In the genomic region with DNA sequence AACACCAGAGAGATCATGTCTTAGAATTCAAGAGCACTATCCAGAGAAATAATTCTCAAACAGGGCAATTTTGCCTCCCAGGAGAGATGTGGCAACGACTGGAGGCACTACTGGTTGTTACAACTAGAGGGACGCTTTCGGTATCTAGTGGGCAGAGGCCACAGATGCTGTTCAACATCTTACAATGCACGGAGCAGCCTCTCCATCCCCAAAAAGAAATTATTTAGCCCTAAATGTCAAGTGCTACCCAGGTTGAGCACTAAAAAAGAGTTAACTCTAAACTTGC, we compare ENCODE assay signal across 18 cellular contexts.
DNase-seq lines count a peak whose midpoint lies in the region; ATAC-seq and TF ChIP-seq lines count a peak whose summit lies in the region.
"Had no signal": no experiment of that assay in that cellular context is flagged by ENCODE, and none has a peak within 500 bp of the region (broad histone marks: within the 10 kb centered on the region; RNA-seq: fewer than 3 reads in every experiment).

No MANE protein-coding gene starts in this region.

- no peak for TF ChIP-seq POLR2A in vagina (IDR thresholded peaks at IDR 0.05)

- H3K27ac ChIP-seq in brain microvascular endothelial cell (no peak overlapping the region), vagina (no peak overlapping the region)
- H3K27ac ChIP-seq: KMS-11 had no signal

- peaks cover 5% of the 10 kb centered on the region for H3K4me1 ChIP-seq in vagina
- H3K4me1 ChIP-seq: HAP-1 had no signal

- H3K36me3 ChIP-seq in brain microvascular endothelial cell (replicated peaks) (no peaks in the 10 kb centered on the region), vagina (no peaks in the 10 kb centered on the region)
- H3K36me3 ChIP-seq: HAP-1 had no signal

- no peaks in the 10 kb centered on the region for H3K27me3 ChIP-seq in brain microvascular endothelial cell (replicated peaks)
- no peaks in the 10 kb centered on the region for H3K27me3 ChIP-seq in vagina

- peak; percentile 9 for TF ChIP-seq CTCF in brain microvascular endothelial cell (IDR thresholded peaks at IDR 0.05; ENCODE audit: low read depth, low read length, missing control alignments)
- TF ChIP-seq CTCF in vagina (IDR thresholded peaks at IDR 0.05), result no peak

- DNase-seq in brain microvascular endothelial cell (no peak), occipital lobe (lab: John Stamatoyannopoulos, UW) (no peak), vagina (ENCODE audit: extremely low spot score in 2 of 2) (no peak)
- DNase-seq in activated naive CD4-positive, alpha-beta T cell (lab: John Stamatoyannopoulos, UW), result no peak
- DNase-seq: activated CD8-positive, alpha-beta memory T cell treated with anti-CD3 and anti-CD28 coated beads, Interleukin-2, amount 10 ng/mL, durations not matched to agents 7 days and 5 days; activated gamma-delta T cell treated with Interleukin-2 at 50 U/mL for 16 hours; AML-193; hippocampal formation; NCI-H187 treated with DMSO at 0.1 percent for 48 hours; NCI-H526 treated with DMSO at 0.1 percent for 48 hours; PC-3 had no signal

- H3K9me3 ChIP-seq in vagina, result no peaks in the 10 kb centered on the region
- H3K9me3 ChIP-seq: HAP-1 had no signal

- in situ Hi-C loops in brain microvascular endothelial cell (cut with HindIII; ENCODE audit: low pct_ligation_motif_present, low sequenced_read_pairs), result no loop called here

- H3K4me3 ChIP-seq in brain microvascular endothelial cell (ENCODE audit: low read depth, low read length), result no peak overlapping the region
- H3K4me3 ChIP-seq in vagina, result no peak overlapping the region
- H3K4me3 ChIP-seq: HAP-1 had no signal

- ATAC-seq in GM18502 (IDR thresholded peaks at IDR 0.05; ENCODE audit: poor library complexity, unreplicated experiment) (peak; percentile 50), GM21528 (IDR thresholded peaks at IDR 0.05; ENCODE audit: low FRiP score, unreplicated experiment) (peak; percentile 37), HG03135 (IDR thresholded peaks at IDR 0.05; ENCODE audit: unreplicated experiment) (peak; percentile 34), GM21723 (IDR thresholded peaks at IDR 0.05; ENCODE audit: unreplicated experiment) (no peak)
- ATAC-seq: activated CD8-positive, alpha-beta memory T cell treated with anti-CD3 and anti-CD28 coated beads, Interleukin-2, amount 10 ng/mL, durations not matched to agents 7 days and 5 days; WTC11 had no signal

- intact Hi-C loops in vagina (cut with DNase I), result no loop called here
